Comparison of ENCODE assay signal across 9 cellular contexts in genomic region chr19:1846517-1847205, GRCh38. TPM values are rescaled to one million over a fixed set of nuclear protein-coding genes. Genes with fewer than 3 reads are reported as not detected.
DNase-seq lines count a peak whose midpoint lies in the region; ATAC-seq and TF ChIP-seq lines count a peak whose summit lies in the region.
"Had no signal": no experiment of that assay in that cellular context is flagged by ENCODE, and none has a peak within 500 bp of the region (broad histone marks: within the 10 kb centered on the region; RNA-seq: fewer than 3 reads in every experiment).

No MANE protein-coding gene starts in this region.

- H3K36me3 ChIP-seq in BE2C (peaks cover 28% of the 10 kb centered on the region), KMS-11 (ENCODE audit: insufficient read depth) (no peaks in the 10 kb centered on the region)
- peaks cover 0 to 27% (median 0%) of the 10 kb centered on the region in 3 experiments for H3K36me3 ChIP-seq in naive thymus-derived CD4-positive, alpha-beta T cell (ENCODE audit: control insufficient read depth in 2 of 3, insufficient read depth in 3 of 3, low read length in 3 of 3)

- TF ChIP-seq CTCF in BE2C (IDR thresholded peaks at IDR 0.05; ENCODE audit: low read depth, low read length) (no peak), KMS-11 (conservative IDR thresholded peaks at IDR 0.05; ENCODE audit: low read depth, low read length) (no peak), choroid plexus epithelial cell (conservative IDR thresholded peaks at IDR 0.05; ENCODE audit: low read depth, low read length) (no peak)

- H3K27me3 Mint-ChIP-seq in naive thymus-derived CD4-positive, alpha-beta T cell = no peaks in the 10 kb centered on the region

- no peaks in the 10 kb centered on the region for H3K9me3 ChIP-seq in BE2C
- no peaks in the 10 kb centered on the region for H3K9me3 ChIP-seq in naive thymus-derived CD4-positive, alpha-beta T cell (ENCODE audit: control insufficient read depth in 2 of 3, low read length in 3 of 3)
- H3K9me3 ChIP-seq: gastroesophageal sphincter had no signal

- CTCF ChIA-PET in naive thymus-derived CD4-positive, alpha-beta T cell (lab: Charles Lee) = interaction anchor here (0.5 to 1.5 kb wide), 3 partner anchors 21 to 859 kb away, joined by 3 to 4 read pairs (median 3); no protein-coding TSS in a partner anchor

- peak overlapping the region; percentile 99 for H3K4me2 ChIP-seq in KMS-11

- peaks cover 3% of the 10 kb centered on the region; the same call in 1 of the 2 replicates for H3K4me1 ChIP-seq in BE2C
- H3K4me1 ChIP-seq in KMS-11 (ENCODE audit: low read depth, poor library complexity, severe bottlenecking) = peaks cover 18% of the 10 kb centered on the region
- peaks cover 23 to 55% of the 10 kb centered on the region in 2 donors for H3K4me1 ChIP-seq in naive thymus-derived CD4-positive, alpha-beta T cell (ENCODE audit: control insufficient read depth in 2 of 2, insufficient read depth in 2 of 2, low read length in 2 of 2)

- H2AFZ ChIP-seq in KMS-11 (ENCODE audit: low read depth) = no peak overlapping the region

- H3K9ac ChIP-seq in KMS-11 = peak overlapping the region; percentile 98; the same call in 1 of the 2 replicates

- H4K20me1 ChIP-seq in KMS-11 (ENCODE audit: insufficient read depth) = 0 out of 2 replicates have a peak, but pooled peaks cover 5% of the 10 kb centered on the region

- H3K36me3 Mint-ChIP-seq in naive thymus-derived CD4-positive, alpha-beta T cell = no peaks in the 10 kb centered on the region

- H3K4me3 ChIP-seq in BE2C (ENCODE audit: low read depth, low read length) = peak overlapping the region; percentile 94
- no peak overlapping the region for H3K4me3 ChIP-seq in KMS-11 (IDR thresholded peaks at IDR 0.05; ENCODE audit: insufficient read depth, low read depth, low read length)
- H3K4me3 ChIP-seq in choroid plexus epithelial cell (ENCODE audit: low read depth, low read length) = peak overlapping the region; percentile 96
- peak overlapping the region; percentile 85 for H3K4me3 ChIP-seq in naive thymus-derived CD4-positive, alpha-beta T cell (ENCODE audit: low read length)

- no peak overlapping the region for H3K27ac ChIP-seq in KMS-11
- peak overlapping the region; percentile 99 for H3K27ac ChIP-seq in naive thymus-derived CD4-positive, alpha-beta T cell (ENCODE audit: low read depth, low read length)

- no peak for ATAC-seq in naive thymus-derived CD4-positive, alpha-beta T cell
- ATAC-seq in GM19452 (IDR thresholded peaks at IDR 0.05; ENCODE audit: unreplicated experiment) = no peak
- ATAC-seq: gastroesophageal sphincter had no signal

- DNase-seq in BE2C (no peak), choroid plexus epithelial cell (ENCODE audit: low read depth) (no peak), DMS53 (lab: John Stamatoyannopoulos, UW) (no peak), midbrain (lab: John Stamatoyannopoulos, UW) (no peak)
- no peak for DNase-seq in naive thymus-derived CD4-positive, alpha-beta T cell
- no peak for DNase-seq in activated CD4-positive, CD25-positive, alpha-beta regulatory T cell (lab: John Stamatoyannopoulos, UW)

- H3K4me1 Mint-ChIP-seq in naive thymus-derived CD4-positive, alpha-beta T cell = peaks cover 38 to 75% (median 56%) of the 10 kb centered on the region in 7 donors

- H3K27ac Mint-ChIP-seq in naive thymus-derived CD4-positive, alpha-beta T cell = peak overlapping the region; percentile 81 to 95 (median 89)

- intact Hi-C loops in naive thymus-derived CD4-positive, alpha-beta T cell (cut with micrococcal nuclease) = loop anchor here in 1 of 2 donors (5.0 kb wide), 1 partner anchor 254 kb away; the partner anchor contains the start of gene MBD3

- H3K79me2 ChIP-seq in KMS-11 (ENCODE audit: insufficient read depth, low read depth) = peaks cover 64% of the 10 kb centered on the region

- H3K27me3 ChIP-seq in BE2C = no peaks in the 10 kb centered on the region
- H3K27me3 ChIP-seq in KMS-11 (ENCODE audit: insufficient read depth, low read depth) = no peaks in the 10 kb centered on the region
- no peaks in the 10 kb centered on the region for H3K27me3 ChIP-seq in naive thymus-derived CD4-positive, alpha-beta T cell (ENCODE audit: control insufficient read depth in 2 of 2, insufficient read depth in 2 of 2, low read length in 2 of 2)

- POLR2A ChIA-PET in naive thymus-derived CD4-positive, alpha-beta T cell (lab: Charles Lee) = interaction anchor here (0.5 to 1.5 kb wide), 4 partner anchors 9 to 30 kb away, joined by 3 to 5 read pairs (median 4); no protein-coding TSS in a partner anchor

- no peaks in the 10 kb centered on the region for H3K9me3 Mint-ChIP-seq in naive thymus-derived CD4-positive, alpha-beta T cell

- peak overlapping the region; percentile 83 to 95 (median 91) for H3K4me3 Mint-ChIP-seq in naive thymus-derived CD4-positive, alpha-beta T cell

RNA-seq across cellular contexts. Expression of gene REXO1, which starts 1.6 kb away (rescaled TPM):
- 165 TPM for polyA plus RNA-seq in BE2C (2012; ENCODE audit: insufficient read depth, insufficient read length, low read depth)
- 10 to 100 TPM; 52.7 to 92.6 (median 73.1) TPM for total RNA-seq in naive thymus-derived CD4-positive, alpha-beta T cell
- 1 to 10 TPM; 5.4 to 9.6 TPM for polyA plus RNA-seq in naive thymus-derived CD4-positive, alpha-beta T cell

RNA-seq across cellular contexts. Expression of gene KLF16, which starts 16.7 kb away (rescaled TPM):
- polyA plus RNA-seq in BE2C (2012; ENCODE audit: insufficient read depth, insufficient read length, low read depth) = 112 TPM
- total RNA-seq in naive thymus-derived CD4-positive, alpha-beta T cell = 10 to 100 TPM; 20.5 to 65.2 (median 21.1) TPM
- under 1 TPM; 0.41 to 0.47 TPM for polyA plus RNA-seq in naive thymus-derived CD4-positive, alpha-beta T cell

RNA-seq across cellular contexts. Expression of gene ATP8B3, which starts 34.6 kb away (rescaled TPM):
- polyA plus RNA-seq in BE2C (2012; ENCODE audit: insufficient read depth, insufficient read length, low read depth) = 0.29 TPM
- total RNA-seq in naive thymus-derived CD4-positive, alpha-beta T cell = 10 to 100 TPM in 1 of 5 experiments, 1 to 10 TPM in 4; 1.8 to 15.3 (median 4.0) TPM
- under 1 TPM; 0.83 TPM for polyA plus RNA-seq in naive thymus-derived CD4-positive, alpha-beta T cell

RNA-seq across cellular contexts. Expression of gene ABHD17A, which starts 38.6 kb away (rescaled TPM):
- polyA plus RNA-seq in BE2C (2012; ENCODE audit: insufficient read depth, insufficient read length, low read depth) = 324 TPM
- 100 to 1,000 TPM in 4 of 5 experiments, 10 to 100 TPM in 1; 92.9 to 175 (median 127) TPM for total RNA-seq in naive thymus-derived CD4-positive, alpha-beta T cell
- polyA plus RNA-seq in naive thymus-derived CD4-positive, alpha-beta T cell = 100 to 1,000 TPM; 135 to 140 TPM

RNA-seq across cellular contexts. Expression of gene ADAT3, which starts 58.5 kb away (rescaled TPM):
- polyA plus RNA-seq in BE2C (2012; ENCODE audit: insufficient read depth, insufficient read length, low read depth) = 51.0 TPM
- total RNA-seq in naive thymus-derived CD4-positive, alpha-beta T cell = 10 to 100 TPM in 2 of 5 experiments, 1 to 10 TPM in 3; 3.5 to 13.5 (median 6.1) TPM
- 1 to 10 TPM; 2.2 to 5.9 TPM for polyA plus RNA-seq in naive thymus-derived CD4-positive, alpha-beta T cell
